In genomic region chr9:137007816-137008270, GRCh38 we compare ENCODE assay signal across 22 cellular contexts. TPM values are rescaled to one million over a fixed set of nuclear protein-coding genes. Genes with fewer than 3 reads are reported as not detected.
A peak's percentile ranks its signal among the peaks of the same experiment; 100 is the strongest.
DNase-seq lines count a peak whose midpoint lies in the region; ATAC-seq, FAIRE-seq and TF ChIP-seq lines count a peak whose summit lies in the region.
"Had no signal": no experiment of that assay in that cellular context is flagged by ENCODE, and none has a peak within 500 bp of the region (broad histone marks: within the 10 kb centered on the region; RNA-seq: fewer than 3 reads in every experiment).

No MANE protein-coding gene starts in this region.

- H3K27ac Mint-ChIP-seq in nephron progenitor cell: no peak overlapping the region
- H3K27ac Mint-ChIP-seq: GM23338 had no signal

- peaks cover 7% of the 10 kb centered on the region for H3K4me1 Mint-ChIP-seq in nephron progenitor cell
- H3K4me1 Mint-ChIP-seq: GM23338 had no signal

- H3K27me3 Mint-ChIP-seq in nephron progenitor cell (ENCODE audit: low read depth, poor library complexity): peaks cover 5% of the 10 kb centered on the region

- H4K20me1 ChIP-seq in BLaER1 treated with 17β-estradiol and CSF1 and Interleukin-3, amounts not matched to agents 10 nM and 100 nM: peaks cover 0 to 16% (median 0%) of the 10 kb centered on the region in 11 experiments; a peak in 1 of 22 replicates
- no peaks in the 10 kb centered on the region for H4K20me1 ChIP-seq in GM12878 (ENCODE audit: control insufficient read depth, insufficient read depth)

- H3K4me1 ChIP-seq in BLaER1 treated with 17β-estradiol and CSF1 and Interleukin-3, amounts not matched to agents 10 nM and 100 nM: peaks cover 4 to 36% (median 28%) of the 10 kb centered on the region in 10 experiments; a peak in 19 of 20 replicates
- H3K4me1 ChIP-seq in GM12878 (ENCODE audit: control insufficient read depth, insufficient read depth, low read length): no peaks in the 10 kb centered on the region

- in situ Hi-C loops in GM12878 (cut with MboI): no loop called here

- H3K79me2 ChIP-seq in GM12878 (ENCODE audit: control insufficient read depth, insufficient read depth, low read length): no peaks in the 10 kb centered on the region

- TF ChIP-seq EP300 in GM12878 (IDR thresholded peaks at IDR 0.05; ENCODE audit: borderline replicate concordance in 1 of 2, control insufficient read depth in 1 of 2, low read depth in 2 of 2, low read length in 2 of 2): no peak

- H3K27ac ChIP-seq in BLaER1 treated with 17β-estradiol and CSF1 and Interleukin-3, amounts not matched to agents 10 nM and 100 nM: 0 out of 22 replicates have a peak overlapping the region, but pooled peaks of 2 of the 11 experiments have one; percentile 18 to 23
- H3K27ac ChIP-seq in GM12878 (ENCODE audit: control insufficient read depth, insufficient read depth): no peak overlapping the region
- H3K27ac ChIP-seq: HL-60, SJSA1 had no signal

- no peak for FAIRE-seq in GM12878 (lab: Jason Lieb, UNC)
- FAIRE-seq: A204.1, GM12891, GM18507, HTR-8/SVneo had no signal

- WGBS in GM12878 (ENCODE audit: insufficient coverage, insufficient replicate concordance, low lambda C conversion rate, missing lambda C conversion rate): 29% methylated on average over 13 of the region's 13 CpGs

- peak overlapping the region in 8 of 11 experiments; percentile 13 to 60 (median 39); a peak in 11 of 22 replicates for H3K4me2 ChIP-seq in BLaER1 treated with 17β-estradiol and CSF1 and Interleukin-3, amounts not matched to agents 10 nM and 100 nM
- no peak overlapping the region for H3K4me2 ChIP-seq in GM12878 (ENCODE audit: control insufficient read depth, insufficient read depth)
- H3K4me2 ChIP-seq: GM23338 had no signal

- SMC1A ChIA-PET in GM12878 (lab: Charles Lee; ENCODE audit: uncharacterized antibody, unreplicated experiment): no interaction called here

- no peak overlapping the region for H2AFZ ChIP-seq in GM12878 (ENCODE audit: control insufficient read depth, low read depth, low read length)
- H2AFZ ChIP-seq: GM23338 had no signal

- no peak overlapping the region for H3K4me3 ChIP-seq in BLaER1 treated with 17β-estradiol and CSF1 and Interleukin-3, amounts not matched to agents 10 nM and 100 nM
- no peak overlapping the region for H3K4me3 ChIP-seq in GM12878
- H3K4me3 ChIP-seq: GM23338, SJSA1 had no signal

- H3K9me3 ChIP-seq in BLaER1 treated with 17β-estradiol and CSF1 and Interleukin-3, amounts not matched to agents 10 nM and 100 nM (replicated peaks in 1 of 11): peaks cover 6 to 16% (median 12%) of the 10 kb centered on the region in 11 experiments; a peak in 19 of 22 replicates
- peaks cover 2% of the 10 kb centered on the region; the same call in 2 of the 3 replicates for H3K9me3 ChIP-seq in GM12878 (replicated peaks; ENCODE audit: control insufficient read depth, insufficient read depth, low read length)
- H3K9me3 ChIP-seq: SJSA1 had no signal

- POLR2A ChIA-PET in GM12878 (lab: Charles Lee): no interaction called here

- no TSS peak for BruUV-seq in GM12878 (replicated peaks; lab: Mats Ljungman, UMichigan)

- H3K9me3 Mint-ChIP-seq in nephron progenitor cell: peaks cover 24% of the 10 kb centered on the region

- ATAC-seq in GM12878 (no peak), GM21737 (IDR thresholded peaks at IDR 0.05; ENCODE audit: unreplicated experiment) (no peak)
- ATAC-seq: GM23338, HCT116 had no signal

- peaks cover 8% of the 10 kb centered on the region for H3K36me3 Mint-ChIP-seq in nephron progenitor cell (ENCODE audit: low read depth)

- no peak for TF ChIP-seq RAD21 in GM12878 (IDR thresholded peaks at IDR 0.05; ENCODE audit: insufficient read depth, low read depth, low read length)

- no peak for TF ChIP-seq POLR2A in GM12878 (IDR thresholded peaks at IDR 0.05; ENCODE audit: low read depth, low read length)

- CTCF ChIA-PET in GM12878 (lab: Yijun Ruan, JAX): no interaction called here

- RAD21 ChIA-PET in GM12878 (lab: Charles Lee; ENCODE audit: unreplicated experiment): no interaction called here

- TF ChIP-seq CTCF in GM12878 (IDR thresholded peaks at IDR 0.05 in 2 of 3, conservative IDR thresholded peaks at IDR 0.05 in 1 of 3; ENCODE audit: control insufficient read depth in 2 of 3, extremely low read depth in 1 of 3, insufficient read depth in 1 of 3, low read depth in 3 of 3, low read length in 3 of 3): no peak
- no peak for TF ChIP-seq CTCF in nephron progenitor cell (IDR thresholded peaks at IDR 0.05)

- intact Hi-C loops in GM12878 (cut with micrococcal nuclease; ENCODE audit: unreplicated experiment): no loop called here

- peak overlapping the region in 3 of 11 experiments; percentile 4 to 9 (median 7); a peak in 2 of 22 replicates for H3K9ac ChIP-seq in BLaER1 treated with 17β-estradiol and CSF1 and Interleukin-3, amounts not matched to agents 10 nM and 100 nM
- H3K9ac ChIP-seq in GM12878 (ENCODE audit: control insufficient read depth, insufficient read depth, low read length): no peak overlapping the region

- peaks cover 0 to 35% (median 23%) of the 10 kb centered on the region in 11 experiments; a peak in 17 of 22 replicates for H3K36me3 ChIP-seq in BLaER1 treated with 17β-estradiol and CSF1 and Interleukin-3, amounts not matched to agents 10 nM and 100 nM
- H3K36me3 ChIP-seq in GM12878 (ENCODE audit: control insufficient read depth in 2 of 2, insufficient read depth in 2 of 2, low read length in 1 of 2): no peaks in the 10 kb centered on the region
- H3K36me3 ChIP-seq: SJSA1 had no signal

- H3K27me3 ChIP-seq in BLaER1 treated with 17β-estradiol and CSF1 and Interleukin-3, amounts not matched to agents 10 nM and 100 nM: no peaks in the 10 kb centered on the region
- no peaks in the 10 kb centered on the region for H3K27me3 ChIP-seq in GM12878 (replicated peaks in 1 of 2; ENCODE audit: control insufficient read depth in 2 of 2, insufficient read depth in 2 of 2, low read length in 1 of 2)
- H3K27me3 ChIP-seq: SJSA1 had no signal

- H3K4me3 Mint-ChIP-seq in nephron progenitor cell: no peak overlapping the region
- H3K4me3 Mint-ChIP-seq: GM23338 had no signal

- DNase-seq in GM12878 (ENCODE audit: low read depth, low spot score): no peak
- DNase-seq in nephron progenitor cell: peak; percentile 70
- DNase-seq in T-helper 1 cell: no peak
- DNase-seq in NCI-H2107 (lab: John Stamatoyannopoulos, UW): no peak
- DNase-seq: C1 segment of cervical spinal cord; NCI-H1105 treated with DMSO at 0.1 percent for 48 hours; NCI-H1694 treated with DMSO at 0.1 percent for 48 hours; NCI-H226; NCI-H524 treated with DMSO at 0.1 percent for 48 hours; NK-92 treated with Interleukin-12 subunit alpha and Interleukin-12 subunit beta, amount 100 ng/mL, for 24 hours; OCI-M1 had no signal

RNA-seq across cellular contexts. Expression of gene CLIC3, which starts 11.5 kb away (rescaled TPM):
- not detected in 2 replicates for total RNA-seq in GM12878 (2013; cell fraction: nucleolus; rRNA removed)
- total RNA-seq in GM12878 (2014; rRNA removed): not detected in 2 replicates
- not detected in 2 replicates for total RNA-seq in GM12878 (2014; rRNA removed; fragmentation: Illumina TruSeq; extraction: Trizol)
- total RNA-seq in GM12878 (2021): not detected in 2 replicates
- polyA plus RNA-seq in GM12878 (2011; ENCODE audit: low read depth): not detected
- polyA plus RNA-seq in GM12878 (2011; rRNA removed): not detected in 2 replicates
- polyA plus RNA-seq in GM12878 (2011; cell fraction: cytosol; rRNA removed): not detected in 2 replicates
- polyA plus RNA-seq in GM12878 (2011; cell fraction: nucleus; rRNA removed): not detected in 2 replicates
- polyA plus RNA-seq in GM12878 (2012): 0.18 TPM in 1 of 2 replicates, not detected in the other
- polyA plus RNA-seq in GM12878 (2014; fragmentation: Illumina TruSeq; extraction: Trizol): not detected in 2 replicates
- not detected for polyA plus RNA-seq in GM12878 (2014; fragmentation: Nextera tagmentation; extraction: Ambion mirVana)
- polyA plus RNA-seq in GM12878 (2014; rRNA removed): 0.25 TPM in 1 of 2 replicates, not detected in the other
- under 1 TPM in 1 of 2 experiments, not detected in 1; 0.31 TPM for polyA plus RNA-seq in GM12878 (2016; fragmentation: Nextera tagmentation; extraction: Ambion mirVana)
- polyA minus RNA-seq in GM12878 (2011; rRNA and poly(A)+ RNA removed): not detected in 2 replicates
- 0.94 and 1.6 TPM in 2 replicates for polyA minus RNA-seq in GM12878 (2011; cell fraction: cytosol; rRNA and poly(A)+ RNA removed)
- not detected in 2 replicates for polyA minus RNA-seq in GM12878 (2011; cell fraction: nucleus; rRNA and poly(A)+ RNA removed)

RNA-seq across cellular contexts. Expression of gene PAXX, which starts 15.6 kb away (rescaled TPM):
- total RNA-seq in GM12878 (2013; cell fraction: nucleolus; rRNA removed): 9.5 and 11.5 TPM in 2 replicates
- total RNA-seq in GM12878 (2014; rRNA removed) (30.9 and 44.3 TPM in 2 replicates), GM12878 (2014; rRNA removed; fragmentation: Illumina TruSeq; extraction: Trizol) (10.5 and 14.7 TPM in 2 replicates), GM12878 (2021) (47.7 and 49.3 TPM in 2 replicates)
- polyA plus RNA-seq in GM12878 (2011; ENCODE audit: low read depth): 4.3 TPM
- polyA plus RNA-seq in GM12878 (2011; rRNA removed) (6.2 and 10.9 TPM in 2 replicates), GM12878 (2014; fragmentation: Illumina TruSeq; extraction: Trizol) (1.4 and 4.1 TPM in 2 replicates), GM12878 (2014; fragmentation: Nextera tagmentation; extraction: Ambion mirVana) (1 to 10 TPM in 1 of 2 experiments, under 1 TPM in 1; 0.18 to 2.9 TPM), GM12878 (2014; rRNA removed) (50.6 and 67.5 TPM in 2 replicates), GM12878 (2016; fragmentation: Nextera tagmentation; extraction: Ambion mirVana) (10 to 100 TPM; 60.1 to 60.6 TPM)
- polyA plus RNA-seq in GM12878 (2011; cell fraction: cytosol; rRNA removed): 17.6 and 32.9 TPM in 2 replicates
- 78.2 and 86.4 TPM in 2 replicates for polyA plus RNA-seq in GM12878 (2011; cell fraction: nucleus; rRNA removed)
- 17.3 and 17.5 TPM in 2 replicates for polyA plus RNA-seq in GM12878 (2012)
- 3.0 and 4.4 TPM in 2 replicates for polyA minus RNA-seq in GM12878 (2011; rRNA and poly(A)+ RNA removed)
- 3.3 and 5.2 TPM in 2 replicates for polyA minus RNA-seq in GM12878 (2011; cell fraction: cytosol; rRNA and poly(A)+ RNA removed)
- 17.0 and 31.3 TPM in 2 replicates for polyA minus RNA-seq in GM12878 (2011; cell fraction: nucleus; rRNA and poly(A)+ RNA removed)

RNA-seq across cellular contexts. Expression of gene ABCA2, which starts 20.2 kb away (rescaled TPM):
- total RNA-seq in GM12878 (2013; cell fraction: nucleolus; rRNA removed): 6.5 and 6.7 TPM in 2 replicates
- total RNA-seq in GM12878 (2014; rRNA removed) (0.93 and 1.2 TPM in 2 replicates), GM12878 (2014; rRNA removed; fragmentation: Illumina TruSeq; extraction: Trizol) (0.13 and 0.46 TPM in 2 replicates), GM12878 (2021) (1.8 and 2.6 TPM in 2 replicates)
- 1.1 TPM for polyA plus RNA-seq in GM12878 (2011; ENCODE audit: low read depth)
- polyA plus RNA-seq in GM12878 (2011; rRNA removed) (1.2 and 2.3 TPM in 2 replicates), GM12878 (2014; fragmentation: Illumina TruSeq; extraction: Trizol) (0.08 and 0.34 TPM in 2 replicates), GM12878 (2014; fragmentation: Nextera tagmentation; extraction: Ambion mirVana) (not detected), GM12878 (2014; rRNA removed) (1.1 and 2.7 TPM in 2 replicates), GM12878 (2016; fragmentation: Nextera tagmentation; extraction: Ambion mirVana) (under 1 TPM; 0.25 to 0.35 TPM)
- 3.5 and 5.1 TPM in 2 replicates for polyA plus RNA-seq in GM12878 (2011; cell fraction: cytosol; rRNA removed)
- 59.2 and 70.7 TPM in 2 replicates for polyA plus RNA-seq in GM12878 (2011; cell fraction: nucleus; rRNA removed)
- 2.2 and 2.7 TPM in 2 replicates for polyA plus RNA-seq in GM12878 (2012)
- 2.4 and 4.2 TPM in 2 replicates for polyA minus RNA-seq in GM12878 (2011; rRNA and poly(A)+ RNA removed)
- polyA minus RNA-seq in GM12878 (2011; cell fraction: cytosol; rRNA and poly(A)+ RNA removed): 2.7 and 3.4 TPM in 2 replicates
- polyA minus RNA-seq in GM12878 (2011; cell fraction: nucleus; rRNA and poly(A)+ RNA removed): 6.6 and 12.3 TPM in 2 replicates

RNA-seq across cellular contexts. Expression of gene FUT7, which starts 24.0 kb away (rescaled TPM):
- not detected in 2 replicates for total RNA-seq in GM12878 (2013; cell fraction: nucleolus; rRNA removed)
- total RNA-seq in GM12878 (2014; rRNA removed) (0.16 and 0.17 TPM in 2 replicates), GM12878 (2014; rRNA removed; fragmentation: Illumina TruSeq; extraction: Trizol) (0.04 and 0.05 TPM in 2 replicates), GM12878 (2021) (0.13 and 0.16 TPM in 2 replicates)
- polyA plus RNA-seq in GM12878 (2011; ENCODE audit: low read depth): not detected
- polyA plus RNA-seq in GM12878 (2011; rRNA removed) (0.12 and 0.23 TPM in 2 replicates), GM12878 (2014; fragmentation: Illumina TruSeq; extraction: Trizol) (0.04 TPM in 1 of 2 replicates, not detected in the other), GM12878 (2014; fragmentation: Nextera tagmentation; extraction: Ambion mirVana) (not detected), GM12878 (2014; rRNA removed) (0.25 and 0.29 TPM in 2 replicates), GM12878 (2016; fragmentation: Nextera tagmentation; extraction: Ambion mirVana) (under 1 TPM; 0.32 to 0.62 TPM)
- polyA plus RNA-seq in GM12878 (2011; cell fraction: cytosol; rRNA removed): 0.45 and 0.55 TPM in 2 replicates
- polyA plus RNA-seq in GM12878 (2011; cell fraction: nucleus; rRNA removed): 0.34 and 0.36 TPM in 2 replicates
- not detected in 2 replicates for polyA plus RNA-seq in GM12878 (2012)
- not detected in 2 replicates for polyA minus RNA-seq in GM12878 (2011; rRNA and poly(A)+ RNA removed)
- 0.40 TPM in 1 of 2 replicates, not detected in the other for polyA minus RNA-seq in GM12878 (2011; cell fraction: cytosol; rRNA and poly(A)+ RNA removed)
- 0.29 TPM in 1 of 2 replicates, not detected in the other for polyA minus RNA-seq in GM12878 (2011; cell fraction: nucleus; rRNA and poly(A)+ RNA removed)
- total RNA-seq: G401, GM23338, SJSA1 had no signal
- polyA plus RNA-seq: GM23338 had no signal

RNA-seq across cellular contexts. Expression of gene LCNL1, which starts 25.1 kb away (rescaled TPM):
- total RNA-seq in GM12878 (2013; cell fraction: nucleolus; rRNA removed): not detected in 2 replicates
- total RNA-seq in GM12878 (2014; rRNA removed) (not detected in 2 replicates), GM12878 (2014; rRNA removed; fragmentation: Illumina TruSeq; extraction: Trizol) (not detected in 2 replicates), GM12878 (2021) (not detected in 2 replicates)
- not detected for polyA plus RNA-seq in GM12878 (2011; ENCODE audit: low read depth)
- polyA plus RNA-seq in GM12878 (2011; rRNA removed) (not detected in 2 replicates), GM12878 (2014; fragmentation: Illumina TruSeq; extraction: Trizol) (not detected in 2 replicates), GM12878 (2014; fragmentation: Nextera tagmentation; extraction: Ambion mirVana) (not detected), GM12878 (2014; rRNA removed) (not detected in 2 replicates), GM12878 (2016; fragmentation: Nextera tagmentation; extraction: Ambion mirVana) (not detected)
- polyA plus RNA-seq in GM12878 (2011; cell fraction: cytosol; rRNA removed): not detected in 2 replicates
- not detected in 2 replicates for polyA plus RNA-seq in GM12878 (2011; cell fraction: nucleus; rRNA removed)
- polyA plus RNA-seq in GM12878 (2012): not detected in 2 replicates
- polyA minus RNA-seq in GM12878 (2011; rRNA and poly(A)+ RNA removed): not detected in 2 replicates
- polyA minus RNA-seq in GM12878 (2011; cell fraction: cytosol; rRNA and poly(A)+ RNA removed): not detected in 2 replicates
- polyA minus RNA-seq in GM12878 (2011; cell fraction: nucleus; rRNA and poly(A)+ RNA removed): not detected in 2 replicates
- total RNA-seq: G401, GM23338, SJSA1 had no signal
